Comparison of ENCODE assay signal across 2 cellular contexts in the genomic region with DNA sequence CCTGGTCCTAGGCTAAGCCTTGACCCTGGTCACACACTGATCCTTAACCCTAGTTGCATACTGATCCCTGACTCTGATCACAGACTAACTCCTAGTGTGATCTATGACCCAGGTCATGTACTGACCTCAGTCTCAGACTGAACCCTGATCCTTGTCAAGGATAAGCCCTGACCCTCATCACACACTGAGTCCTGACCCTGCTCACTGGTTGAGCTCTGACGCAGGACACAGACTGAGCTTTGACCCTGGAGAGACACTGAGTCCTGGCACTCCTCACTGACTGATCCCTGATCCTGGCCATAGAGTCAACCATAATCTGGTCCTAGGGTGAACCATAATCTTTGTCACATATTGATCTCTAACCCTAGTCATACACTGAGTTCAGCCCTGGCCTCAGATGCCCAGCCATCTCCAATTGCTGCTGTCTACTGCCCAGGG.
TF ChIP-seq lines count a peak whose summit lies in the region.

No MANE protein-coding gene starts in this region.

TF ChIP-seq in H1, 55 proteins besides CTCF, POLR2A, EP300 and RAD21:
- TF ChIP-seq CHD2 (IDR thresholded peaks at IDR 0.05; ENCODE audit: low read length) (no peak), SP1 (IDR thresholded peaks at IDR 0.05; ENCODE audit: low read depth, low read length) (no peak), SP2 (IDR thresholded peaks at IDR 0.05; ENCODE audit: low read length) (no peak), KDM4A (IDR thresholded peaks at IDR 0.05; ENCODE audit: low read depth, low read length, severe bottlenecking) (no peak), GABPA (IDR thresholded peaks at IDR 0.05; ENCODE audit: borderline replicate concordance, insufficient read depth, low read length) (no peak), NANOG (IDR thresholded peaks at IDR 0.05; ENCODE audit: insufficient read depth, low read depth, low read length, poor library complexity, severe bottlenecking) (no peak), TBP (IDR thresholded peaks at IDR 0.05; ENCODE audit: low read depth, low read length) (no peak), BRCA1 (IDR thresholded peaks at IDR 0.05; ENCODE audit: low read depth, low read length) (no peak)
- TF ChIP-seq, protein P1, sequence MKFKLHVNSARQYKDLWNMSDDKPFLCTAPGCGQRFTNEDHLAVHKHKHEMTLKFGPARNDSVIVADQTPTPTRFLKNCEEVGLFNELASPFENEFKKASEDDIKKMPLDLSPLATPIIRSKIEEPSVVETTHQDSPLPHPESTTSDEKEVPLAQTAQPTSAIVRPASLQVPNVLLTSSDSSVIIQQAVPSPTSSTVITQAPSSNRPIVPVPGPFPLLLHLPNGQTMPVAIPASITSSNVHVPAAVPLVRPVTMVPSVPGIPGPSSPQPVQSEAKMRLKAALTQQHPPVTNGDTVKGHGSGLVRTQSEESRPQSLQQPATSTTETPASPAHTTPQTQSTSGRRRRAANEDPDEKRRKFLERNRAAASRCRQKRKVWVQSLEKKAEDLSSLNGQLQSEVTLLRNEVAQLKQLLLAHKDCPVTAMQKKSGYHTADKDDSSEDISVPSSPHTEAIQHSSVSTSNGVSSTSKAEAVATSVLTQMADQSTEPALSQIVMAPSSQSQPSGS (IDR thresholded peaks at IDR 0.05; ENCODE audit: low read length): no peak
- TF ChIP-seq, protein P2, sequence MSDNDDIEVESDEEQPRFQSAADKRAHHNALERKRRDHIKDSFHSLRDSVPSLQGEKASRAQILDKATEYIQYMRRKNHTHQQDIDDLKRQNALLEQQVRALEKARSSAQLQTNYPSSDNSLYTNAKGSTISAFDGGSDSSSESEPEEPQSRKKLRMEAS (IDR thresholded peaks at IDR 0.05): no peak

TF ChIP-seq in HepG2, 621 proteins besides CTCF, POLR2A, EP300 and RAD21 (continues in another document):
- peak; percentile 46; the same call in 1 of the 2 replicates for TF ChIP-seq SALL1 (CRISPR knock-in tag; IDR thresholded peaks at IDR 0.05)
- 0 out of 2 replicates have a peak, but pooled peaks have one; percentile 52 for TF ChIP-seq SETDB1 (CRISPR knock-in tag; IDR thresholded peaks at IDR 0.05; ENCODE audit: borderline replicate concordance)
- TF ChIP-seq RFX5 (IDR thresholded peaks at IDR 0.05; ENCODE audit: low read depth, low read length): no peak
- TF ChIP-seq XRCC5 (optimal IDR thresholded peaks at IDR 0.05; ENCODE audit: low read length): peak; percentile 12
- 0 out of 2 replicates have a peak, but pooled peaks have one; percentile 31 for TF ChIP-seq ZMYM4 (CRISPR knock-in tag; IDR thresholded peaks at IDR 0.05)
- TF ChIP-seq ZNF605 (CRISPR knock-in tag; IDR thresholded peaks at IDR 0.05): peak; percentile 33; the same call in 1 of the 2 replicates
- peak; percentile 52; the same call in 1 of the 2 replicates for TF ChIP-seq RARA (CRISPR knock-in tag; IDR thresholded peaks at IDR 0.05)
- peak; percentile 88 for TF ChIP-seq HNF4A (CRISPR knock-in tag; IDR thresholded peaks at IDR 0.05)
- TF ChIP-seq, protein P3, sequence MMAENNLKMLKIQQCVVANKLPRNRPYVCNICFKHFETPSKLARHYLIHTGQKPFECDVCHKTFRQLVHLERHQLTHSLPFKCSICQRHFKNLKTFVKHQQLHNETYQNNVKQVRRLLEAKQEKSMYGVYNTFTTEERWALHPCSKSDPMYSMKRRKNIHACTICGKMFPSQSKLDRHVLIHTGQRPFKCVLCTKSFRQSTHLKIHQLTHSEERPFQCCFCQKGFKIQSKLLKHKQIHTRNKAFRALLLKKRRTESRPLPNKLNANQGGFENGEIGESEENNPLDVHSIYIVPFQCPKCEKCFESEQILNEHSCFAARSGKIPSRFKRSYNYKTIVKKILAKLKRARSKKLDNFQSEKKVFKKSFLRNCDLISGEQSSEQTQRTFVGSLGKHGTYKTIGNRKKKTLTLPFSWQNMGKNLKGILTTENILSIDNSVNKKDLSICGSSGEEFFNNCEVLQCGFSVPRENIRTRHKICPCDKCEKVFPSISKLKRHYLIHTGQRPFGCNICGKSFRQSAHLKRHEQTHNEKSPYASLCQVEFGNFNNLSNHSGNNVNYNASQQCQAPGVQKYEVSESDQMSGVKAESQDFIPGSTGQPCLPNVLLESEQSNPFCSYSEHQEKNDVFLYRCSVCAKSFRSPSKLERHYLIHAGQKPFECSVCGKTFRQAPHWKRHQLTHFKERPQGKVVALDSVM (CRISPR knock-in tag; IDR thresholded peaks at IDR 0.05): no peak
- TF ChIP-seq FOXC1 (CRISPR knock-in tag; IDR thresholded peaks at IDR 0.05; ENCODE audit: borderline replicate concordance): peak; percentile 59; the same call in 1 of the 2 replicates
- TF ChIP-seq TEAD3 (CRISPR knock-in tag; optimal IDR thresholded peaks at IDR 0.05; ENCODE audit: borderline replicate concordance): peak; percentile 5
- peak; percentile 75 for TF ChIP-seq HNF4G (IDR thresholded peaks at IDR 0.05; ENCODE audit: borderline replicate concordance, low read depth, low read length)
- TF ChIP-seq HNF4G (CRISPR knock-in tag; IDR thresholded peaks at IDR 0.05; ENCODE audit: borderline replicate concordance, low read depth): no peak; the same call in 1 of the 2 replicates
- TF ChIP-seq NCOR1 (IDR thresholded peaks at IDR 0.05; ENCODE audit: borderline replicate concordance, low read length): peak; percentile 80
- no peak for TF ChIP-seq ZNF230 (CRISPR knock-in tag; IDR thresholded peaks at IDR 0.05)
- TF ChIP-seq RXRA (CRISPR knock-in tag; IDR thresholded peaks at IDR 0.05): peak; percentile 36; the same call in 1 of the 2 replicates
- TF ChIP-seq, protein P4, sequence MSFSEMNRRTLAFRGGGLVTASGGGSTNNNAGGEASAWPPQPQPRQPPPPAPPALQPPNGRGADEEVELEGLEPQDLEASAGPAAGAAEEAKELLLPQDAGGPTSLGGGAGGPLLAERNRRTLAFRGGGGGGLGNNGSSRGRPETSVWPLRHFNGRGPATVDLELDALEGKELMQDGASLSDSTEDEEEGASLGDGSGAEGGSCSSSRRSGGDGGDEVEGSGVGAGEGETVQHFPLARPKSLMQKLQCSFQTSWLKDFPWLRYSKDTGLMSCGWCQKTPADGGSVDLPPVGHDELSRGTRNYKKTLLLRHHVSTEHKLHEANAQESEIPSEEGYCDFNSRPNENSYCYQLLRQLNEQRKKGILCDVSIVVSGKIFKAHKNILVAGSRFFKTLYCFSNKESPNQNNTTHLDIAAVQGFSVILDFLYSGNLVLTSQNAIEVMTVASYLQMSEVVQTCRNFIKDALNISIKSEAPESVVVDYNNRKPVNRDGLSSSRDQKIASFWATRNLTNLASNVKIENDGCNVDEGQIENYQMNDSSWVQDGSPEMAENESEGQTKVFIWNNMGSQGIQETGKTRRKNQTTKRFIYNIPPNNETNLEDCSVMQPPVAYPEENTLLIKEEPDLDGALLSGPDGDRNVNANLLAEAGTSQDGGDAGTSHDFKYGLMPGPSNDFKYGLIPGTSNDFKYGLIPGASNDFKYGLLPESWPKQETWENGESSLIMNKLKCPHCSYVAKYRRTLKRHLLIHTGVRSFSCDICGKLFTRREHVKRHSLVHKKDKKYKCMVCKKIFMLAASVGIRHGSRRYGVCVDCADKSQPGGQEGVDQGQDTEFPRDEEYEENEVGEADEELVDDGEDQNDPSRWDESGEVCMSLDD (CRISPR knock-in tag; IDR thresholded peaks at IDR 0.05; ENCODE audit: borderline replicate concordance): no peak
- TF ChIP-seq, protein P5, sequence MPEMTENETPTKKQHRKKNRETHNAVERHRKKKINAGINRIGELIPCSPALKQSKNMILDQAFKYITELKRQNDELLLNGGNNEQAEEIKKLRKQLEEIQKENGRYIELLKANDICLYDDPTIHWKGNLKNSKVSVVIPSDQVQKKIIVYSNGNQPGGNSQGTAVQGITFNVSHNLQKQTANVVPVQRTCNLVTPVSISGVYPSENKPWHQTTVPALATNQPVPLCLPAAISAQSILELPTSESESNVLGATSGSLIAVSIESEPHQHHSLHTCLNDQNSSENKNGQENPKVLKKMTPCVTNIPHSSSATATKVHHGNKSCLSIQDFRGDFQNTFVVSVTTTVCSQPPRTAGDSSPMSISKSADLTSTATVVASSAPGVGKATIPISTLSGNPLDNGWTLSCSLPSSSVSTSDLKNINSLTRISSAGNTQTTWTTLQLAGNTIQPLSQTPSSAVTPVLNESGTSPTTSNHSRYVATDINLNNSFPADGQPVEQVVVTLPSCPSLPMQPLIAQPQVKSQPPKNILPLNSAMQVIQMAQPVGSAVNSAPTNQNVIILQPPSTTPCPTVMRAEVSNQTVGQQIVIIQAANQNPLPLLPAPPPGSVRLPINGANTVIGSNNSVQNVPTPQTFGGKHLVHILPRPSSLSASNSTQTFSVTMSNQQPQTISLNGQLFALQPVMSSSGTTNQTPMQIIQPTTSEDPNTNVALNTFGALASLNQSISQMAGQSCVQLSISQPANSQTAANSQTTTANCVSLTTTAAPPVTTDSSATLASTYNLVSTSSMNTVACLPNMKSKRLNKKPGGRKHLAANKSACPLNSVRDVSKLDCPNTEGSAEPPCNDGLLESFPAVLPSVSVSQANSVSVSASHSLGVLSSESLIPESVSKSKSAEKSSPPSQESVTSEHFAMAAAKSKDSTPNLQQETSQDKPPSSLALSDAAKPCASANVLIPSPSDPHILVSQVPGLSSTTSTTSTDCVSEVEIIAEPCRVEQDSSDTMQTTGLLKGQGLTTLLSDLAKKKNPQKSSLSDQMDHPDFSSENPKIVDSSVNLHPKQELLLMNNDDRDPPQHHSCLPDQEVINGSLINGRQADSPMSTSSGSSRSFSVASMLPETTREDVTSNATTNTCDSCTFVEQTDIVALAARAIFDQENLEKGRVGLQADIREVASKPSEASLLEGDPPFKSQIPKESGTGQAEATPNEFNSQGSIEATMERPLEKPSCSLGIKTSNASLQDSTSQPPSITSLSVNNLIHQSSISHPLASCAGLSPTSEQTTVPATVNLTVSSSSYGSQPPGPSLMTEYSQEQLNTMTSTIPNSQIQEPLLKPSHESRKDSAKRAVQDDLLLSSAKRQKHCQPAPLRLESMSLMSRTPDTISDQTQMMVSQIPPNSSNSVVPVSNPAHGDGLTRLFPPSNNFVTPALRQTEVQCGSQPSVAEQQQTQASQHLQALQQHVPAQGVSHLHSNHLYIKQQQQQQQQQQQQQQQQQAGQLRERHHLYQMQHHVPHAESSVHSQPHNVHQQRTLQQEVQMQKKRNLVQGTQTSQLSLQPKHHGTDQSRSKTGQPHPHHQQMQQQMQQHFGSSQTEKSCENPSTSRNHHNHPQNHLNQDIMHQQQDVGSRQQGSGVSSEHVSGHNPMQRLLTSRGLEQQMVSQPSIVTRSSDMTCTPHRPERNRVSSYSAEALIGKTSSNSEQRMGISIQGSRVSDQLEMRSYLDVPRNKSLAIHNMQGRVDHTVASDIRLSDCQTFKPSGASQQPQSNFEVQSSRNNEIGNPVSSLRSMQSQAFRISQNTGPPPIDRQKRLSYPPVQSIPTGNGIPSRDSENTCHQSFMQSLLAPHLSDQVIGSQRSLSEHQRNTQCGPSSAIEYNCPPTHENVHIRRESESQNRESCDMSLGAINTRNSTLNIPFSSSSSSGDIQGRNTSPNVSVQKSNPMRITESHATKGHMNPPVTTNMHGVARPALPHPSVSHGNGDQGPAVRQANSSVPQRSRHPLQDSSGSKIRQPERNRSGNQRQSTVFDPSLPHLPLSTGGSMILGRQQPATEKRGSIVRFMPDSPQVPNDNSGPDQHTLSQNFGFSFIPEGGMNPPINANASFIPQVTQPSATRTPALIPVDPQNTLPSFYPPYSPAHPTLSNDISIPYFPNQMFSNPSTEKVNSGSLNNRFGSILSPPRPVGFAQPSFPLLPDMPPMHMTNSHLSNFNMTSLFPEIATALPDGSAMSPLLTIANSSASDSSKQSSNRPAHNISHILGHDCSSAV (CRISPR knock-in tag; IDR thresholded peaks at IDR 0.05; ENCODE audit: borderline replicate concordance): no peak
- peak; percentile 31; the same call in 1 of the 2 replicates for TF ChIP-seq CREB1 (IDR thresholded peaks at IDR 0.05)
- no peak for TF ChIP-seq CREB1 (CRISPR knock-in tag; IDR thresholded peaks at IDR 0.05)
- peak; percentile 97 for TF ChIP-seq ESRRA (CRISPR knock-in tag; IDR thresholded peaks at IDR 0.05; ENCODE audit: low read depth)
- no peak for TF ChIP-seq ZNF382 (CRISPR knock-in tag; IDR thresholded peaks at IDR 0.05; ENCODE audit: borderline replicate concordance)
- 0 out of 2 replicates have a peak, but pooled peaks have one; percentile 50 for TF ChIP-seq NR2F2 (IDR thresholded peaks at IDR 0.05; ENCODE audit: borderline replicate concordance, low read depth)
- TF ChIP-seq, protein P6, sequence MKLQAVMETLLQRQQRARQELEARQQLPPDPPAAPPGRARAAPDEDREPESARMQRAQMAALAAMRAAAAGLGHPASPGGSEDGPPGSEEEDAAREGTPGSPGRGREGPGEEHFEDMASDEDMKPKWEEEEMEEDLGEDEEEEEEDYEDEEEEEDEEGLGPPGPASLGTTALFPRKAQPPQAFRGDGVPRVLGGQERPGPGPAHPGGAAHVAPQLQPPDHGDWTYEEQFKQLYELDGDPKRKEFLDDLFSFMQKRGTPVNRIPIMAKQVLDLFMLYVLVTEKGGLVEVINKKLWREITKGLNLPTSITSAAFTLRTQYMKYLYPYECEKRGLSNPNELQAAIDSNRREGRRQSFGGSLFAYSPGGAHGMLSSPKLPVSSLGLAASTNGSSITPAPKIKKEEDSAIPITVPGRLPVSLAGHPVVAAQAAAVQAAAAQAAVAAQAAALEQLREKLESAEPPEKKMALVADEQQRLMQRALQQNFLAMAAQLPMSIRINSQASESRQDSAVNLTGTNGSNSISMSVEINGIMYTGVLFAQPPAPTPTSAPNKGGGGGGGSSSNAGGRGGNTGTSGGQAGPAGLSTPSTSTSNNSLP (IDR thresholded peaks at IDR 0.05; ENCODE audit: low read depth, low read length): 0 out of 2 replicates have a peak, but pooled peaks have one; percentile 18
- peak; percentile 40; the same call in 1 of the 2 replicates for TF ChIP-seq NR2F6 (IDR thresholded peaks at IDR 0.05)
- TF ChIP-seq NR2F6 (CRISPR knock-in tag; IDR thresholded peaks at IDR 0.05): 0 out of 2 replicates have a peak, but pooled peaks have one; percentile 35
- peak; percentile 87 for TF ChIP-seq NR2C2 (CRISPR knock-in tag; IDR thresholded peaks at IDR 0.05; ENCODE audit: borderline replicate concordance)
- TF ChIP-seq MIER2 (CRISPR knock-in tag; IDR thresholded peaks at IDR 0.05): no peak
- TF ChIP-seq GZF1 (CRISPR knock-in tag; IDR thresholded peaks at IDR 0.05): no peak
- TF ChIP-seq PITX1 (CRISPR knock-in tag; IDR thresholded peaks at IDR 0.05): peak; percentile 83
- TF ChIP-seq TRIM24 (CRISPR knock-in tag; IDR thresholded peaks at IDR 0.05): peak; percentile 65; the same call in 1 of the 2 replicates
- TF ChIP-seq ZMYM2 (CRISPR knock-in tag; IDR thresholded peaks at IDR 0.05): peak; percentile 89
